In the genomic region with DNA sequence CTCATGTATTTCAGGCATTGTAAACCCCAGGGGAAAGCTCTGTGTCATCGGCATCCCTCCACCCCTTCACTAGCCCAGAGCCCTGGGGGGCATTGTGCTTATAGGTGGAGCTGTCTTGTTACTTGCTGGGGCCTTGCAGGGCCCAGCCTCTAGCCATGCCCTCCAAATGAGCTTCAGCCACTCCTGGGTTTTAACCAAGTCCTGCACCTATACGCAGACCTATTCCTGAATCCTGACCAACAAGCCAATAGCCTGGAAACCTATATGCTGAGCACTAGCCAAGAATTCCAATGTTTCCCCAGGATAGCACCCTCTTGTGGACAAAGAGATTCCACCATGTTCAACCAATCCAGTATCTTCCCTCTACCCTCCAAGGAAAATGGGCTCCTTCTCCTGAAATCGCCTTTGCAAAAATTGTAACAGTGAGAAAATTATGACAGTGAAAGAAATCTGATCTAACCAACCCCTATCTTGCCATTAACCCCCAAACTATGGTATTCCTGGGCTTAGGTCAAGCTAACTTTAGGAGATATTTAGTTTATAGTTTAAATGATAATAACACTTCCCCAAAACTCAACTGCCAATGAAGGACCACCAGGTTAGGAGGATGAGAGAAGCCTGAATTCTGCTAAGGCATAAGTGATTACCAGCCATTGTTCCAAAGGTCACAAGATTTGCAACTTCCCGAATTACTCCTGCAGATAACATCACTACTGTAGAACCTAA, we compare ENCODE assay signal across 7 cellular contexts. TPM values are rescaled to one million over a fixed set of nuclear protein-coding genes. Genes with fewer than 3 reads are reported as not detected.
DNase-seq lines count a peak whose midpoint lies in the region; ATAC-seq and TF ChIP-seq lines count a peak whose summit lies in the region.

No MANE protein-coding gene starts in this region.

- H3K27me3 Mint-ChIP-seq in brain: no peaks in the 10 kb centered on the region
- H3K27me3 Mint-ChIP-seq in nephron progenitor cell (ENCODE audit: low read depth, poor library complexity): peaks cover 27% of the 10 kb centered on the region
- H3K27me3 Mint-ChIP-seq in stimulated activated naive B cell treated with anti-CD40 and anti-IgM and Interleukin-4, amounts not matched to agents 10 μg/mL and 1 μg/mL and 100 μg/mL, for 72 hours: peaks cover 0 to 3% of the 10 kb centered on the region in 2 donors
- peaks cover 4% of the 10 kb centered on the region for H3K27me3 Mint-ChIP-seq in activated naive CD4-positive, alpha-beta T cell treated with anti-CD3 and anti-CD28 coated beads for 36 hours (ENCODE audit: low read depth)

- H3K27ac Mint-ChIP-seq in brain (peak overlapping the region in 3 of 5 experiments; percentile 27 to 97 (median 93)), nephron progenitor cell (no peak overlapping the region)
- no peak overlapping the region for H3K27ac Mint-ChIP-seq in stimulated activated naive B cell treated with anti-CD40 and anti-IgM and Interleukin-4, amounts not matched to agents 10 μg/mL and 1 μg/mL and 100 μg/mL, for 72 hours
- H3K27ac Mint-ChIP-seq in activated naive CD4-positive, alpha-beta T cell treated with anti-CD3 and anti-CD28 coated beads for 36 hours: no peak overlapping the region

- TF ChIP-seq CTCF in GM10266 (IDR thresholded peaks at IDR 0.05; ENCODE audit: control insufficient read depth, insufficient read depth, low read depth, missing control alignments) (peak; percentile 31), brain (conservative IDR thresholded peaks at IDR 0.05) (peak; percentile 18 to 49), nephron progenitor cell (IDR thresholded peaks at IDR 0.05) (peak; percentile 58)

- H3K4me1 Mint-ChIP-seq in brain (peaks cover 39% of the 10 kb centered on the region), nephron progenitor cell (peaks cover 8% of the 10 kb centered on the region)
- peaks cover 15 to 18% of the 10 kb centered on the region in 2 donors for H3K4me1 Mint-ChIP-seq in stimulated activated naive B cell treated with anti-CD40 and anti-IgM and Interleukin-4, amounts not matched to agents 10 μg/mL and 1 μg/mL and 100 μg/mL, for 72 hours
- peaks cover 14% of the 10 kb centered on the region for H3K4me1 Mint-ChIP-seq in activated naive CD4-positive, alpha-beta T cell treated with anti-CD3 and anti-CD28 coated beads for 36 hours (ENCODE audit: low read depth)

- intact Hi-C loops in activated naive CD4-positive, alpha-beta T cell treated with anti-CD3 and anti-CD28 coated beads for 36 hours (cut with micrococcal nuclease): no loop called here

- H3K36me3 Mint-ChIP-seq in brain (peaks cover 50% of the 10 kb centered on the region), nephron progenitor cell (ENCODE audit: low read depth) (peaks cover 31% of the 10 kb centered on the region)
- peaks cover 0 to 2% of the 10 kb centered on the region in 2 donors for H3K36me3 Mint-ChIP-seq in stimulated activated naive B cell treated with anti-CD40 and anti-IgM and Interleukin-4, amounts not matched to agents 10 μg/mL and 1 μg/mL and 100 μg/mL, for 72 hours
- H3K36me3 Mint-ChIP-seq in activated naive CD4-positive, alpha-beta T cell treated with anti-CD3 and anti-CD28 coated beads for 36 hours (ENCODE audit: low read depth): no peaks in the 10 kb centered on the region

- no peak for ATAC-seq in stimulated activated naive B cell treated with anti-CD40 and anti-IgM and Interleukin-4, amounts not matched to agents 10 μg/mL and 1 μg/mL and 100 μg/mL, for 72 hours (replicated peaks)
- no peak for ATAC-seq in GM18873 (IDR thresholded peaks at IDR 0.05; ENCODE audit: low FRiP score, unreplicated experiment)

- H3K9me3 Mint-ChIP-seq in brain (peaks cover 17 to 44% (median 28%) of the 10 kb centered on the region in 5 experiments), nephron progenitor cell (peaks cover 32% of the 10 kb centered on the region)
- peaks cover 3 to 6% of the 10 kb centered on the region in 2 donors for H3K9me3 Mint-ChIP-seq in stimulated activated naive B cell treated with anti-CD40 and anti-IgM and Interleukin-4, amounts not matched to agents 10 μg/mL and 1 μg/mL and 100 μg/mL, for 72 hours
- H3K9me3 Mint-ChIP-seq in activated naive CD4-positive, alpha-beta T cell treated with anti-CD3 and anti-CD28 coated beads for 36 hours: peaks cover 13% of the 10 kb centered on the region

- CTCF ChIA-PET in activated naive CD4-positive, alpha-beta T cell treated with anti-CD3 and anti-CD28 coated beads for 36 hours (lab: Charles Lee): interaction anchor here (0.6 to 2.7 kb wide), 7 partner anchors 8 to 197 kb away, joined by 3 to 10 read pairs (median 4); no protein-coding TSS in a partner anchor

- DNase-seq in GM10266 (ENCODE audit: extremely low spot score) (peak; percentile 24), NCI-H1105 treated with DMSO at 0.1 percent for 48 hours (lab: John Stamatoyannopoulos, UW) (peak; percentile 38), nephron progenitor cell (no peak)
- DNase-seq in stimulated activated naive B cell treated with anti-CD40 and anti-IgM and Interleukin-4, amounts not matched to agents 10 μg/mL and 1 μg/mL and 100 μg/mL, for 72 hours: no peak
- no peak for DNase-seq in activated naive CD4-positive, alpha-beta T cell treated with anti-CD3 and anti-CD28 coated beads for 36 hours

- H3K4me3 Mint-ChIP-seq in brain (no peak overlapping the region), nephron progenitor cell (no peak overlapping the region)
- no peak overlapping the region for H3K4me3 Mint-ChIP-seq in stimulated activated naive B cell treated with anti-CD40 and anti-IgM and Interleukin-4, amounts not matched to agents 10 μg/mL and 1 μg/mL and 100 μg/mL, for 72 hours
- H3K4me3 Mint-ChIP-seq in activated naive CD4-positive, alpha-beta T cell treated with anti-CD3 and anti-CD28 coated beads for 36 hours: no peak overlapping the region

RNA-seq across cellular contexts. Expression of a gene that starts 55.5 kb away (rescaled TPM):
- polyA plus RNA-seq in brain (ENCODE audit: insufficient read depth, low read depth, low replicate concordance): 63.5 TPM
- total RNA-seq in activated naive CD4-positive, alpha-beta T cell treated with anti-CD3 and anti-CD28 coated beads for 36 hours: 1 to 10 TPM; 5.6 to 6.5 TPM

Comparison
In these comparisons a context has a peak if more than half of its experiments do, and no peak if none do; other contexts are left out.
1. DNase-seq: peak in GM10266 (single experiment) and NCI-H1105 treated with DMSO at 0.1 percent for 48 hours (single experiment); none in nephron progenitor cell (single experiment), stimulated activated naive B cell treated with anti-CD40 and anti-IgM and Interleukin-4, amounts not matched to agents 10 μg/mL and 1 μg/mL and 100 μg/mL, for 72 hours (single experiment) and activated naive CD4-positive, alpha-beta T cell treated with anti-CD3 and anti-CD28 coated beads for 36 hours (single experiment).
2. H3K27ac Mint-ChIP-seq: peak in brain (3 of 5); none in nephron progenitor cell (single experiment), stimulated activated naive B cell treated with anti-CD40 and anti-IgM and Interleukin-4, amounts not matched to agents 10 μg/mL and 1 μg/mL and 100 μg/mL, for 72 hours (single experiment) and activated naive CD4-positive, alpha-beta T cell treated with anti-CD3 and anti-CD28 coated beads for 36 hours (single experiment).
3. Peak in every context shown above with its lines, with median percentiles within 50 percentile points of each other: CTCF ChIP-seq.